In genomic region chr19:3369337-3370213, GRCh38 we compare ENCODE assay signal across 8 cellular contexts. TPM values are rescaled to one million over a fixed set of nuclear protein-coding genes. Genes with fewer than 3 reads are reported as not detected.
DNase-seq lines count a peak whose midpoint lies in the region; ATAC-seq and TF ChIP-seq lines count a peak whose summit lies in the region.

No MANE protein-coding gene starts in this region.

- peaks cover 16% of the 10 kb centered on the region for H3K27me3 Mint-ChIP-seq in activated B cell treated with CpG ODN at 0.5 μM for 24 hours

- H3K9me2 ChIP-seq in SK-N-SH = no peaks in the 10 kb centered on the region

- H4K20me1 ChIP-seq in SK-N-SH (ENCODE audit: insufficient read depth) = peaks cover 74% of the 10 kb centered on the region

- H3K4me3 Mint-ChIP-seq in activated B cell treated with CpG ODN at 0.5 μM for 24 hours = peak overlapping the region; percentile 77

- ATAC-seq in SK-N-SH treated with all-trans-retinoic acid at 6 μM for 48 hours = no peak
- peak; percentile 76 for ATAC-seq in activated B cell treated with CpG ODN at 0.5 μM for 24 hours (ENCODE audit: low read depth)
- peak; percentile 38 for ATAC-seq in Right ventricle myocardium superior (ENCODE audit: poor library complexity)
- peak; percentile 32 to 61 (median 46) for ATAC-seq in psoas muscle

- TF ChIP-seq CTCF in SK-N-SH (IDR thresholded peaks at IDR 0.05) = no peak
- no peak for TF ChIP-seq CTCF in activated B cell treated with CpG ODN at 0.5 μM for 24 hours (IDR thresholded peaks at IDR 0.05)
- no peak for TF ChIP-seq CTCF in psoas muscle (IDR thresholded peaks at IDR 0.05)

- H3K9me3 Mint-ChIP-seq in activated B cell treated with CpG ODN at 0.5 μM for 24 hours = no peaks in the 10 kb centered on the region

- H3K4me3 ChIP-seq in SK-N-SH (ENCODE audit: low read depth in 2 of 2, low read length in 1 of 2) (no peak overlapping the region), psoas muscle (peak overlapping the region; percentile 85)

- peaks cover 18 to 40% of the 10 kb centered on the region in 2 experiments; a peak in 3 of 4 replicates for H3K4me1 ChIP-seq in SK-N-SH (ENCODE audit: control insufficient read depth in 1 of 2, insufficient read depth in 2 of 2, low read depth in 1 of 2, low read length in 1 of 2)
- peaks cover 46% of the 10 kb centered on the region for H3K4me1 ChIP-seq in psoas muscle

- peaks cover 93% of the 10 kb centered on the region for H3K79me2 ChIP-seq in SK-N-SH (ENCODE audit: insufficient read depth)

- peaks cover 12% of the 10 kb centered on the region for H3F3A ChIP-seq in SK-N-SH (replicated peaks; ENCODE audit: insufficient read depth)

- CTCF ChIA-PET in SK-N-SH (lab: Yijun Ruan, JAX) (interaction anchor here (1.0 kb wide), 2 partner anchors 10 to 60 kb away, joined by 3 read pairs; no protein-coding TSS in a partner anchor), activated B cell treated with CpG ODN at 0.5 μM for 24 hours (lab: Charles Lee) (no interaction called here)

- TF ChIP-seq EP300 in SK-N-SH (IDR thresholded peaks at IDR 0.05; ENCODE audit: borderline replicate concordance in 1 of 2, low read depth in 1 of 2, low read length in 1 of 2) = no peak

- intact Hi-C loops in activated B cell treated with CpG ODN at 0.5 μM for 24 hours (cut with micrococcal nuclease) (loop anchor here (1.0 kb wide), 1 partner anchor 8 kb away; no protein-coding TSS in a partner anchor), Right ventricle myocardium superior (cut with DNase I) (loop anchor here (5.0 to 10.0 kb wide), 2 partner anchors 33 to 55 kb away; no protein-coding TSS in a partner anchor), psoas muscle (cut with DNase I) (loop anchor here in 1 of 2 donors (5.0 kb wide), 1 partner anchor 38 kb away; no protein-coding TSS in a partner anchor)

- DNase-seq in SK-N-SH (no peak), activated B cell treated with CpG ODN at 0.5 μM for 24 hours (no peak), Right ventricle myocardium superior (peak; percentile 80), psoas muscle (peak; percentile 73 to 88), NCI-H1417 (lab: John Stamatoyannopoulos, UW) (no peak), islet precursor cell (no peak)
- no peak for DNase-seq in effector CD4-positive, alpha-beta T cell

- WGBS in SK-N-SH (ENCODE audit: low lambda C conversion rate) = 72% methylated on average over 27 of the region's 42 CpGs
- 19 to 30% (median 25%) methylated on average over 34 to 42 of the region's 42 CpGs for WGBS in psoas muscle, 3 donors

- H3K9me3 ChIP-seq in SK-N-SH (no peaks in the 10 kb centered on the region), psoas muscle (no peaks in the 10 kb centered on the region)

- H2AFZ ChIP-seq in SK-N-SH (ENCODE audit: low read depth) = no peak overlapping the region

- peaks cover 50% of the 10 kb centered on the region for H3K4me1 Mint-ChIP-seq in activated B cell treated with CpG ODN at 0.5 μM for 24 hours

- no peak for TF ChIP-seq RAD21 in SK-N-SH (IDR thresholded peaks at IDR 0.05; ENCODE audit: low read length)

- H3K9ac ChIP-seq in SK-N-SH = no peak overlapping the region

- H3K27me3 ChIP-seq in SK-N-SH (ENCODE audit: insufficient read depth) = no peaks in the 10 kb centered on the region
- H3K27me3 ChIP-seq in psoas muscle (ENCODE audit: insufficient read depth in 3 of 3, low read length in 2 of 3) = no peaks in the 10 kb centered on the region

- H3K36me3 Mint-ChIP-seq in activated B cell treated with CpG ODN at 0.5 μM for 24 hours (ENCODE audit: low read depth) = no peaks in the 10 kb centered on the region

- H3K27ac Mint-ChIP-seq in activated B cell treated with CpG ODN at 0.5 μM for 24 hours = no peak overlapping the region

- H3K27ac ChIP-seq in SK-N-SH (ENCODE audit: low read depth in 2 of 2, low read length in 1 of 2) (peak overlapping the region in 1 of 2 experiments; percentile 51; a peak in 2 of 4 replicates), psoas muscle (peak overlapping the region; percentile 97)

- peak overlapping the region; percentile 97 for H3K4me2 ChIP-seq in SK-N-SH

- H3K36me3 ChIP-seq in SK-N-SH (replicated peaks in 1 of 2; ENCODE audit: control insufficient read depth in 1 of 2, insufficient read depth in 2 of 2, low read length in 1 of 2) = no peaks in the 10 kb centered on the region
- no peaks in the 10 kb centered on the region for H3K36me3 ChIP-seq in psoas muscle (ENCODE audit: insufficient read depth in 1 of 2, low read depth in 1 of 2)

- POLR2A ChIA-PET in SK-N-SH (lab: Yijun Ruan, JAX) = interaction anchor here (1.5 kb wide), 1 partner anchor 14 kb away, joined by 4 read pairs; no protein-coding TSS in a partner anchor
- POLR2A ChIA-PET in activated B cell treated with CpG ODN at 0.5 μM for 24 hours (lab: Charles Lee) = interaction anchor here (0.5 kb wide), 2 partner anchors 10 to 405 kb away, joined by 5 to 8 read pairs; no protein-coding TSS in a partner anchor

TF ChIP-seq in SK-N-SH, 30 proteins besides CTCF, POLR2A, EP300 and RAD21 (continues in another document):
- TF ChIP-seq ZBTB33 (IDR thresholded peaks at IDR 0.05; ENCODE audit: borderline replicate concordance, low read depth) (no peak), TAF1 (IDR thresholded peaks at IDR 0.05; ENCODE audit: borderline replicate concordance, low read depth, low read length) (no peak), JUND (IDR thresholded peaks at IDR 0.05) (no peak), PBX3 (IDR thresholded peaks at IDR 0.05) (no peak)

TF ChIP-seq in SK-N-SH treated with all-trans-retinoic acid at 6 μM for 48 hours, 23 proteins besides CTCF, POLR2A, EP300 and RAD21 (continues in another document):
- TF ChIP-seq ZFP3 (CRISPR knock-in tag; IDR thresholded peaks at IDR 0.05) (no peak), SNAI2 (CRISPR knock-in tag; IDR thresholded peaks at IDR 0.05) (no peak), TSHZ2 (CRISPR knock-in tag; IDR thresholded peaks at IDR 0.05) (no peak), PPARA (CRISPR knock-in tag; IDR thresholded peaks at IDR 0.05; ENCODE audit: borderline replicate concordance) (no peak), CREB5 (CRISPR knock-in tag; IDR thresholded peaks at IDR 0.05; ENCODE audit: low read depth) (no peak), CSRNP3 (CRISPR knock-in tag; IDR thresholded peaks at IDR 0.05) (no peak), TCF4 (CRISPR knock-in tag; IDR thresholded peaks at IDR 0.05; ENCODE audit: borderline replicate concordance) (no peak), ZFP30 (CRISPR knock-in tag; IDR thresholded peaks at IDR 0.05) (no peak), ZNF8 (CRISPR knock-in tag; IDR thresholded peaks at IDR 0.05) (no peak)

RNA-seq across cellular contexts. Expression of gene NFIC, which starts 3.2 kb away (rescaled TPM):
- polyA plus RNA-seq in SK-N-SH (2012; rRNA removed) (2.6 and 7.2 TPM in 2 replicates), psoas muscle (100 to 1,000 TPM in 2 of 3 donors, 10 to 100 TPM in 1; 100.0 to 270 (median 165) TPM)
- 5.7 and 8.1 TPM in 2 replicates for polyA plus RNA-seq in SK-N-SH (2012; cell fraction: cytosol; rRNA removed)
- polyA plus RNA-seq in SK-N-SH (2012; cell fraction: nucleus; rRNA removed) = 13.4 and 14.9 TPM in 2 replicates
- total RNA-seq in activated B cell treated with CpG ODN at 0.5 μM for 24 hours (17.3 and 18.8 TPM in 2 replicates), Right ventricle myocardium superior (153 TPM), psoas muscle (100 to 1,000 TPM; 209 to 439 (median 325) TPM)

Comparison
In these comparisons a context has a peak if more than half of its experiments do, and no peak if none do; other contexts are left out.
1. DNase-seq: peak in Right ventricle myocardium superior (single experiment) and psoas muscle (2 of 2); none in SK-N-SH (single experiment), activated B cell treated with CpG ODN at 0.5 μM for 24 hours (single experiment), NCI-H1417 (0 of 3), effector CD4-positive, alpha-beta T cell (single experiment) and islet precursor cell (single experiment).